In the genomic region with DNA sequence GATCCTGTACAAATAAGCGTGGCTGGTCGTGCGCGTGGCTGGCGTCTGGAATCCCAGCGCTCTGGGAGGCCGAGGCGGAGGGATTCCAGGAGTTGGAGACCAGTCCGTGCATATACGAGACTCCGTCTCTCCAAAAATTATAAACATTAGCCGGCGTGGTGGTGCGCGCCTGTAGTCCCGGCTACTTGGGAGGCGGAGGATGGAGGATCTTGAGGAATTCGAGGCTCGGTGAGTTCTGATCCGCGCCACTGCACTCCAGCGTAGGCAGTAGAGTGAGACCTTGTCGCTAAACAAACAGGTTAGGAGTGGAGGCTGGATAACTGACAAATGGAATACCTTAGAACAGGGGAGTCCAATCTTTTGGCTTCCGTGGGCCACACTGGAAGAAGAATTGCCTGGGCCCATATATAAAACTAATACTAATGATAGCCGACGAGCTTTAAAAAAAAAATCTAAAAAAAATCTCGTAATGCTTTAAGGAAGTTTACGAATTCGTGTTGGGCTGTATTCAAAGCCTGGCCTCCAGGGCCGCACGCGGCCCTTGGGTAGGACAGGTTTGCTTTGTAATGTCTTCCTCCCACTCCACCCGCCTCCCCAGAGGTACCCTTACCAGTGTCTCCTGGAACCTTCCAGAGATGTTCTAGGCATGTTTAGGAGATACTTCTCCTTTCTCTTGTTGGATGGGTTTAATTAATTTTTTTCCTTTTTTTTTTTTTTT, we compare ENCODE assay signal across 8 cellular contexts. TPM values are rescaled to one million over a fixed set of nuclear protein-coding genes. Genes with fewer than 3 reads are reported as not detected.
DNase-seq lines count a peak whose midpoint lies in the region; ATAC-seq and TF ChIP-seq lines count a peak whose summit lies in the region.

No MANE protein-coding gene starts in this region.

- no peak for TF ChIP-seq CTCF in dorsolateral prefrontal cortex (IDR thresholded peaks at IDR 0.05 in 54 of 56, conservative IDR thresholded peaks at IDR 0.05 in 2 of 56; ENCODE audit: low read depth in 1 of 56, partially characterized antibody in 56 of 56)

- no peaks in the 10 kb centered on the region for H3K27me3 Mint-ChIP-seq in naive thymus-derived CD8-positive, alpha-beta T cell

- no peaks in the 10 kb centered on the region for H3K27me3 ChIP-seq in dorsolateral prefrontal cortex

- H3K4me3 Mint-ChIP-seq in naive thymus-derived CD8-positive, alpha-beta T cell = peak overlapping the region; percentile 97 to 99 (median 98)

- peak overlapping the region; percentile 94 to 99 (median 97) for H3K27ac Mint-ChIP-seq in naive thymus-derived CD8-positive, alpha-beta T cell

- peaks cover 21 to 75% (median 63%) of the 10 kb centered on the region in 4 donors for H3K4me1 Mint-ChIP-seq in naive thymus-derived CD8-positive, alpha-beta T cell

- no peaks in the 10 kb centered on the region for H3K9me3 Mint-ChIP-seq in naive thymus-derived CD8-positive, alpha-beta T cell

- H3K4me3 ChIP-seq in dorsolateral prefrontal cortex = peak overlapping the region; percentile 69 to 100 (median 96)

- intact Hi-C loops in dorsolateral prefrontal cortex (cut with DNase I) = loop anchor here (5.0 to 10.0 kb wide), 3 partner anchors 110 to 215 kb away; a partner anchor contains a TSS

- POLR2A ChIA-PET in naive thymus-derived CD8-positive, alpha-beta T cell (lab: Charles Lee) = interaction anchor here (0.5 to 1.6 kb wide), 4 partner anchors 50 to 125 kb away, joined by 3 to 9 read pairs (median 7); a partner anchor contains a TSS

- peaks cover 0 to 41% (median 9%) of the 10 kb centered on the region in 3 donors for H3K36me3 Mint-ChIP-seq in naive thymus-derived CD8-positive, alpha-beta T cell

- H3K27ac ChIP-seq in dorsolateral prefrontal cortex = peak overlapping the region in 34 of 59 donors; percentile 62 to 93 (median 82)

- ATAC-seq in naive thymus-derived CD8-positive, alpha-beta T cell = no peak
- ATAC-seq in GM18868 (IDR thresholded peaks at IDR 0.05; ENCODE audit: unreplicated experiment) = no peak

- peak; percentile 24 for DNase-seq in DMS 273 treated with DMSO at 0.1 percent for 48 hours (lab: John Stamatoyannopoulos, UW)
- peak; percentile 23 for DNase-seq in NCI-H1092 treated with DMSO at 0.1 percent for 48 hours (lab: John Stamatoyannopoulos, UW)
- peak in 1 of 10 donors; percentile 45 for DNase-seq in dorsolateral prefrontal cortex
- DNase-seq in naive thymus-derived CD8-positive, alpha-beta T cell = no peak
- DNase-seq in AG20443 (ENCODE audit: low spot score) = no peak
- no peak for DNase-seq in NCI-H1105 (lab: John Stamatoyannopoulos, UW)
- no peak for DNase-seq in NCI-H128 (lab: John Stamatoyannopoulos, UW; ENCODE audit: unreplicated experiment)

RNA-seq across cellular contexts. Expression of a gene that starts 0.9 kb away (rescaled TPM):
- 10 to 100 TPM; 43.9 to 94.5 (median 65.1) TPM for total RNA-seq in dorsolateral prefrontal cortex
- 100 to 1,000 TPM; 238 to 252 TPM for total RNA-seq in naive thymus-derived CD8-positive, alpha-beta T cell
- 100 to 1,000 TPM; 256 to 353 (median 337) TPM for polyA plus RNA-seq in naive thymus-derived CD8-positive, alpha-beta T cell

RNA-seq across cellular contexts. Expression of a gene that starts 55.2 kb away (rescaled TPM):
- 10 to 100 TPM; 40.0 to 83.3 (median 56.8) TPM for total RNA-seq in dorsolateral prefrontal cortex
- 10 to 100 TPM; 71.0 to 72.2 TPM for total RNA-seq in naive thymus-derived CD8-positive, alpha-beta T cell
- 10 to 100 TPM; 29.7 to 35.1 (median 32.3) TPM for polyA plus RNA-seq in naive thymus-derived CD8-positive, alpha-beta T cell

Comparison
In these comparisons a context has a peak if more than half of its experiments do, and no peak if none do; other contexts are left out.
1. DNase-seq: peak in DMS 273 treated with DMSO at 0.1 percent for 48 hours (single experiment) and NCI-H1092 treated with DMSO at 0.1 percent for 48 hours (single experiment); none in naive thymus-derived CD8-positive, alpha-beta T cell (0 of 10), AG20443 (single experiment), NCI-H1105 (single experiment) and NCI-H128 (single experiment).